In genomic region chr17:2336215-2337151, GRCh38 we compare ENCODE assay signal across 1 cellular context.
A peak's percentile ranks its signal among the peaks of the same experiment; 100 is the strongest.
TF ChIP-seq lines count a peak whose summit lies in the region.

Gene TSR1 (minus strand): TSS chr17:2336457. CDS start chr17:2336427, 30 bp downstream.

TF ChIP-seq in H1, 55 proteins besides CTCF, POLR2A, EP300 and RAD21:
- TF ChIP-seq MAX (IDR thresholded peaks at IDR 0.05) (peak; percentile 79), TCF12 (IDR thresholded peaks at IDR 0.05; ENCODE audit: low read depth, low read length) (no peak), CHD7 (IDR thresholded peaks at IDR 0.05; ENCODE audit: insufficient replicate concordance, low read length) (no peak), BRCA1 (IDR thresholded peaks at IDR 0.05; ENCODE audit: low read depth, low read length) (peak; percentile 57; the same call in 1 of the 2 replicates), TAF1 (IDR thresholded peaks at IDR 0.05; ENCODE audit: low read depth, low read length) (peak; percentile 91), TAF7 (optimal IDR thresholded peaks at IDR 0.05; ENCODE audit: borderline replicate concordance, low read depth, low read length) (peak; percentile 86), POLR2AphosphoS5 (IDR thresholded peaks at IDR 0.05; ENCODE audit: low read depth, low read length) (peak; percentile 92), SAP30 (IDR thresholded peaks at IDR 0.05; ENCODE audit: insufficient read depth, insufficient replicate concordance, low read length) (peak; percentile 73), CHD2 (IDR thresholded peaks at IDR 0.05; ENCODE audit: low read length) (peak; percentile 89), RBBP5 (IDR thresholded peaks at IDR 0.05; ENCODE audit: borderline replicate concordance, low read depth, low read length) (peak; percentile 89; the same call in 1 of the 2 replicates), GTF2F1 (IDR thresholded peaks at IDR 0.05; ENCODE audit: borderline replicate concordance, low read depth, low read length) (peak; percentile 34; the same call in 1 of the 2 replicates), YY1 (IDR thresholded peaks at IDR 0.05; ENCODE audit: low read depth, low read length) (peak; percentile 95), TBP (IDR thresholded peaks at IDR 0.05; ENCODE audit: low read depth, low read length) (peak; percentile 76), RNF2 (IDR thresholded peaks at IDR 0.05; ENCODE audit: borderline replicate concordance, low read depth, low read length, missing control alignments, poor library complexity, severe bottlenecking) (no peak), ATF2 (IDR thresholded peaks at IDR 0.05; ENCODE audit: low read length) (0 out of 2 replicates have a peak, but pooled peaks have one; percentile 6), KDM4A (IDR thresholded peaks at IDR 0.05; ENCODE audit: low read depth, low read length, severe bottlenecking) (peak; percentile 34), HDAC2 (IDR thresholded peaks at IDR 0.05; ENCODE audit: borderline replicate concordance in 1 of 2, low read depth in 2 of 2, low read length in 2 of 2) (peak; percentile 17 to 92; a peak in 1 of 4 replicates), PHF8 (conservative IDR thresholded peaks at IDR 0.05; ENCODE audit: low read depth, low read length) (peak; percentile 91), E2F6 (IDR thresholded peaks at IDR 0.05) (peak; percentile 85), SP1 (IDR thresholded peaks at IDR 0.05; ENCODE audit: low read depth, low read length) (0 out of 2 replicates have a peak, but pooled peaks have one; percentile 24), GABPA (IDR thresholded peaks at IDR 0.05; ENCODE audit: borderline replicate concordance, insufficient read depth, low read length) (peak; percentile 94), EGR1 (IDR thresholded peaks at IDR 0.05; ENCODE audit: borderline replicate concordance, low read depth, low read length) (0 out of 2 replicates have a peak, but pooled peaks have one; percentile 25), NANOG (IDR thresholded peaks at IDR 0.05; ENCODE audit: insufficient read depth, low read depth, low read length, poor library complexity, severe bottlenecking) (no peak), ASH2L (IDR thresholded peaks at IDR 0.05; ENCODE audit: low read length) (no peak), KDM5A (IDR thresholded peaks at IDR 0.05; ENCODE audit: low read length) (peak; percentile 98), ATF3 (IDR thresholded peaks at IDR 0.05; ENCODE audit: insufficient read depth, low read depth, low read length) (no peak), SIN3A (conservative IDR thresholded peaks at IDR 0.05 in 1 of 2, IDR thresholded peaks at IDR 0.05 in 1 of 2; ENCODE audit: low read depth in 1 of 2, low read length in 2 of 2) (peak; percentile 72 to 73; a peak in 1 of 4 replicates), SIX5 (IDR thresholded peaks at IDR 0.05; ENCODE audit: low read depth, low read length) (no peak), SIRT6 (IDR thresholded peaks at IDR 0.05; ENCODE audit: low read length) (no peak), SUZ12 (IDR thresholded peaks at IDR 0.05; ENCODE audit: low read length) (peak; percentile 45; the same call in 1 of the 2 replicates), CREB1 (IDR thresholded peaks at IDR 0.05) (peak; percentile 84)
